8 cellular contexts compared by ENCODE assay signal in the genomic region with DNA sequence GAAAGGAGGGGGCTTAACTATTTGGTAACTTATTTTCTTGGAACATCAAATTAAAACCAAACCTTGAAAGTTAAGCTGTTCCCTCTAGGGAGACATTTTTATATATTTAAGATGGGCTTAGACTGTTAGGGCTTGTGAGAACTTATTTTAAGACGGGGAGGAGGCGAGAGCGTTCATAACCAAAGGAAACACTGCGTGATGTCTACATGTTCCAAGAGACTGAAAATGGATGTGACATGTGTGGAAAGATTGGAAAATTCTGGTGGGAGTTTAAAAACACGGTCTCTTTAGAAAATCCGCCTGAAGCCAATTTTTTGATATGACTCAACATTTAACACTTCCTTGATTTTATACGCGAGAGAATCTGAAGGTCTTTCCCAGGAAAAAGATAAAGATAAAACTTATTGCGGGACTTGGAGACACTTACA. TPM values are rescaled to one million over a fixed set of nuclear protein-coding genes. Genes with fewer than 3 reads are reported as not detected.
A peak's percentile ranks its signal among the peaks of the same experiment; 100 is the strongest.
DNase-seq lines count a peak whose midpoint lies in the region; ATAC-seq and TF ChIP-seq lines count a peak whose summit lies in the region.

No MANE protein-coding gene starts in this region.

- H3K27ac Mint-ChIP-seq in activated naive CD4-positive, alpha-beta T cell treated with anti-CD3 and anti-CD28 coated beads, Interleukin-2, amount 10 ng/mL, durations not matched to agents 7 days and 5 days = peak overlapping the region; percentile 100
- peak overlapping the region; percentile 96 to 100 (median 99) for H3K27ac Mint-ChIP-seq in immature natural killer cell

- no peak for TF ChIP-seq CTCF in adrenal gland (IDR thresholded peaks at IDR 0.05)
- no peak for TF ChIP-seq CTCF in GM20000 (IDR thresholded peaks at IDR 0.05; ENCODE audit: extremely low read depth, missing control alignments)

- H3K27ac ChIP-seq in adrenal gland = peak overlapping the region; percentile 90 to 99 (median 98)

- no peak for DNase-seq in activated naive CD4-positive, alpha-beta T cell treated with anti-CD3 and anti-CD28 coated beads, Interleukin-2, amount 10 ng/mL, durations not matched to agents 7 days and 5 days
- DNase-seq in activated naive CD4-positive, alpha-beta T cell (lab: John Stamatoyannopoulos, UW) = no peak
- DNase-seq in adrenal gland = no peak
- no peak for DNase-seq in immature natural killer cell
- peak; percentile 26 for DNase-seq in stromal cell of bone marrow (ENCODE audit: low read depth)
- DNase-seq in GM20000 (ENCODE audit: low spot score) = no peak
- DNase-seq in retina = no peak

- H3K4me1 ChIP-seq in adrenal gland (replicated peaks in 1 of 2) = peaks cover 11 to 38% of the 10 kb centered on the region in 2 donors

- no peaks in the 10 kb centered on the region for H3K9me3 Mint-ChIP-seq in activated naive CD4-positive, alpha-beta T cell treated with anti-CD3 and anti-CD28 coated beads, Interleukin-2, amount 10 ng/mL, durations not matched to agents 7 days and 5 days
- no peaks in the 10 kb centered on the region for H3K9me3 Mint-ChIP-seq in immature natural killer cell

- no peaks in the 10 kb centered on the region for H3K27me3 ChIP-seq in adrenal gland

- no peaks in the 10 kb centered on the region for H3K9me3 ChIP-seq in adrenal gland (replicated peaks in 1 of 3)

- peak in 1 of 2 donors; percentile 13 for TF ChIP-seq POLR2A in adrenal gland (IDR thresholded peaks at IDR 0.05)

- peaks cover 0 to 13% of the 10 kb centered on the region in 2 donors for H3K36me3 ChIP-seq in adrenal gland (replicated peaks in 1 of 2)

- no peaks in the 10 kb centered on the region for H3K27me3 Mint-ChIP-seq in activated naive CD4-positive, alpha-beta T cell treated with anti-CD3 and anti-CD28 coated beads, Interleukin-2, amount 10 ng/mL, durations not matched to agents 7 days and 5 days
- H3K27me3 Mint-ChIP-seq in immature natural killer cell (ENCODE audit: low read depth in 3 of 3) = peaks cover 8 to 21% (median 9%) of the 10 kb centered on the region in 3 donors

- peaks cover 75% of the 10 kb centered on the region for H3K4me1 Mint-ChIP-seq in activated naive CD4-positive, alpha-beta T cell treated with anti-CD3 and anti-CD28 coated beads, Interleukin-2, amount 10 ng/mL, durations not matched to agents 7 days and 5 days
- peaks cover 43 to 79% of the 10 kb centered on the region in 2 donors for H3K4me1 Mint-ChIP-seq in immature natural killer cell

- H3K36me3 Mint-ChIP-seq in activated naive CD4-positive, alpha-beta T cell treated with anti-CD3 and anti-CD28 coated beads, Interleukin-2, amount 10 ng/mL, durations not matched to agents 7 days and 5 days = peaks cover 51% of the 10 kb centered on the region
- H3K36me3 Mint-ChIP-seq in immature natural killer cell = peaks cover 6 to 20% (median 19%) of the 10 kb centered on the region in 3 donors

- peak overlapping the region; percentile 11 to 72 (median 52) for H3K4me3 ChIP-seq in adrenal gland

- CTCF ChIA-PET in activated naive CD4-positive, alpha-beta T cell treated with anti-CD3 and anti-CD28 coated beads, Interleukin-2, amount 10 ng/mL, durations not matched to agents 7 days and 5 days (lab: Charles Lee) = no interaction called here

- 0 to 1% (median 0%) methylated on average over 9 of the region's 9 CpGs for WGBS in adrenal gland, 4 donors

- ATAC-seq in GM21786 (IDR thresholded peaks at IDR 0.05; ENCODE audit: unreplicated experiment) = no peak

- peak overlapping the region; percentile 96 for H3K4me3 Mint-ChIP-seq in activated naive CD4-positive, alpha-beta T cell treated with anti-CD3 and anti-CD28 coated beads, Interleukin-2, amount 10 ng/mL, durations not matched to agents 7 days and 5 days
- peak overlapping the region; percentile 89 to 100 (median 100) for H3K4me3 Mint-ChIP-seq in immature natural killer cell

- intact Hi-C loops in adrenal gland (cut with DNase I) = no loop called here

RNA-seq across cellular contexts. Expression of gene PNRC2, which starts 0.7 kb away (rescaled TPM):
- 100 to 1,000 TPM in 7 of 8 donors, 10 to 100 TPM in 1; 57.6 to 175 (median 138) TPM for total RNA-seq in adrenal gland
- polyA plus RNA-seq in adrenal gland (100 to 1,000 TPM in 1 of 3 donors, 10 to 100 TPM in 2; 72.9 to 187 (median 81.0) TPM), immature natural killer cell (100 to 1,000 TPM in 2 of 3 donors, 10 to 100 TPM in 1; 89.9 to 118 (median 104) TPM)

RNA-seq across cellular contexts. Expression of gene SRSF10, which starts 19.8 kb away (rescaled TPM):
- total RNA-seq in adrenal gland = 100 to 1,000 TPM in 6 of 8 donors, 10 to 100 TPM in 2; 65.8 to 139 (median 105) TPM
- polyA plus RNA-seq in adrenal gland (100 to 1,000 TPM in 1 of 3 donors, 10 to 100 TPM in 2; 90.0 to 190 (median 99.0) TPM), immature natural killer cell (100 to 1,000 TPM in 1 of 3 donors, 10 to 100 TPM in 2; 87.7 to 113 (median 95.0) TPM)

RNA-seq across cellular contexts. Expression of gene CNR2, which starts 47.1 kb away (rescaled TPM):
- under 1 TPM in 1 of 8 donors, not detected in 7; 0.09 TPM for total RNA-seq in adrenal gland
- polyA plus RNA-seq in adrenal gland = under 1 TPM in 1 of 3 donors, not detected in 2; 0.08 TPM
- polyA plus RNA-seq in immature natural killer cell = 10 to 100 TPM in 1 of 3 donors, 1 to 10 TPM in 2; 7.4 to 10.7 (median 9.5) TPM

Comparison
In these comparisons a context has a peak if more than half of its experiments do, and no peak if none do; other contexts are left out.
1. RNA of gene CNR2, which starts 47.1 kb away (polyA plus RNA-seq): 7.4 to 10.7 TPM in immature natural killer cell; 0.08 TPM in adrenal gland; every median in the first group is over 4 times any median in the second.